12 cellular contexts compared by ENCODE assay signal in the genomic region with DNA sequence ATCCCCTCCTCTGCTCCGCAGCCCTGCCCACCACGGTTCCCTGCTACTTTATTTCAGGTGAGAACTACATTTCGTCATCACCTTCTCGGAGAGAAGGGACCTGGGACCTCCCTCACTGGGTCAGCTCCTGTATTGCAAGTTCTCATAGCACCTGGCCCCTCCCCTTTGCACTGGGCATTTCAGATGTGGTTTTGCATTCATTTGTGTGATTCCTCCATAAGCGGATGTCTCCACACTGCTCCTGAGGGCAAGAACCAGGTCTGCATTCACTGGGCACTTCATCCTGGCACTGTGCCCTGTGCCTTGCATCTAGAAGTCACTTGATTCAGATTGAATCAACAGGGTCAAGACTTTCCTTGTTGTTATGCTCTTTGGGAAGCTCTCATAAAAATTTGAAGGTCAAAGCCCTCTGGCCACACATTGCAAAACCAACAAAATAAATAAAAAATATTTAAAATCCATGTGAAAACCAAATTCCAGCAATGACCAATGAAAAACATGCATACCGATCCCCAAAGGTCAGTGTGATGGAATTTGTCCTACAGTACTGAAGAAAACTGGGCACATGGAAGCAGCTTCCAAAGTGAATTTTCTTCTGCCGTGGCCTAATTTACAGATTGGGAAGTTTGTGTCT.
"Had no signal": no experiment of that assay in that cellular context is flagged by ENCODE, and none has a peak within 500 bp of the region (broad histone marks: within the 10 kb centered on the region; RNA-seq: fewer than 3 reads in every experiment).

No MANE protein-coding gene starts in this region.

- ATAC-seq: upper lobe of right lung had no signal

- H3K36me3 Mint-ChIP-seq: activated naive CD4-positive, alpha-beta T cell treated with anti-CD3 and anti-CD28 coated beads, Interleukin-2, amount 50 U/mL, for 24 hours had no signal

- H3K4me3 ChIP-seq: sigmoid colon, upper lobe of right lung had no signal

- H3K27ac Mint-ChIP-seq: activated naive CD4-positive, alpha-beta T cell treated with anti-CD3 and anti-CD28 coated beads, Interleukin-2, amount 50 U/mL, for 24 hours; T-helper 1 cell treated with Interleukin-12 subunit alpha and Interleukin-12 subunit beta and Interleukin-4 antibody, amounts not matched to agents 30 μg/mL and 1 μg/mL, for 36 hours had no signal

- H3K27me3 ChIP-seq: sigmoid colon, upper lobe of right lung had no signal

- H3K4me1 ChIP-seq: sigmoid colon, upper lobe of right lung had no signal

- H3K9me3 ChIP-seq: sigmoid colon, upper lobe of right lung had no signal

- H3K4me1 Mint-ChIP-seq: activated naive CD4-positive, alpha-beta T cell treated with anti-CD3 and anti-CD28 coated beads, Interleukin-2, amount 50 U/mL, for 24 hours; central memory CD8-positive, alpha-beta T cell had no signal

- H3K4me3 Mint-ChIP-seq: activated naive CD4-positive, alpha-beta T cell treated with anti-CD3 and anti-CD28 coated beads, Interleukin-2, amount 50 U/mL, for 24 hours; central memory CD8-positive, alpha-beta T cell; nephron; T-helper 1 cell treated with Interleukin-12 subunit alpha and Interleukin-12 subunit beta and Interleukin-4 antibody, amounts not matched to agents 30 μg/mL and 1 μg/mL, for 36 hours had no signal

- H3K27ac ChIP-seq: sigmoid colon, upper lobe of right lung had no signal

- DNase-seq: activated CD4-positive, CD25-positive, alpha-beta regulatory T cell; activated T-cell treated with anti-CD3 and anti-CD28 coated beads, Interleukin-2, amount 50 U/mL, for 1 hour; effector memory CD4-positive, alpha-beta T cell; erythroblast; sigmoid colon; stimulated activated CD4-positive, alpha-beta T cell treated with anti-CD3 and anti-CD28 coated beads, Interleukin-12 subunit alpha, Interleukin-12 subunit beta, amount 100 ng/mL, for 4 hours; stimulated activated naive CD4-positive, alpha-beta T cell treated with Interleukin-2 at 50 U/mL for 16 hours; upper lobe of right lung had no signal

- H3K9me3 Mint-ChIP-seq: activated naive CD4-positive, alpha-beta T cell treated with anti-CD3 and anti-CD28 coated beads, Interleukin-2, amount 50 U/mL, for 24 hours; central memory CD8-positive, alpha-beta T cell; nephron; T-helper 1 cell treated with Interleukin-12 subunit alpha and Interleukin-12 subunit beta and Interleukin-4 antibody, amounts not matched to agents 30 μg/mL and 1 μg/mL, for 36 hours had no signal
